In genomic region chr7:99768471-99768870, GRCh38 we compare ENCODE assay signal across 22 cellular contexts. TPM values are rescaled to one million over a fixed set of nuclear protein-coding genes. Genes with fewer than 3 reads are reported as not detected.
"Had no signal": no experiment of that assay in that cellular context is flagged by ENCODE, and none has a peak within 500 bp of the region (broad histone marks: within the 10 kb centered on the region; RNA-seq: fewer than 3 reads in every experiment).

No MANE protein-coding gene starts in this region.

- H3K9me3 ChIP-seq: ascending aorta, transverse colon, vagina had no signal

- H3K4me3 Mint-ChIP-seq: activated CD4-positive, alpha-beta memory T cell treated with anti-CD3 and anti-CD28 coated beads for 36 hours; dendritic cell treated with granulocyte-macrophage colony-stimulating factor and Interleukin-4, amounts not matched to agents 40 ng/mL and 50 ng/mL, for 4 days; nephron; stimulated activated naive B cell treated with anti-CD40 and anti-IgM and Interleukin-4, amounts not matched to agents 10 μg/mL and 1 μg/mL and 100 μg/mL, for 72 hours had no signal

- DNase-seq: activated CD4-positive, alpha-beta memory T cell treated with anti-CD3 and anti-CD28 coated beads for 36 hours; activated CD8-positive, alpha-beta memory T cell treated with anti-CD3 and anti-CD28 coated beads, Interleukin-2, amount 50 U/mL, for 48 hours; activated naive CD4-positive, alpha-beta T cell treated with Interleukin-2 at 50 U/mL for 16 hours; effector memory CD4-positive, alpha-beta T cell; foreskin keratinocyte; glutamatergic neuron; kidney glomerular epithelial cell; mesenchymal stem cell; nucleus accumbens; stimulated activated naive B cell treated with anti-CD40 and anti-IgM and Interleukin-4, amounts not matched to agents 10 μg/mL and 1 μg/mL and 100 μg/mL, for 72 hours; substantia nigra; T1000; transverse colon had no signal

- H3K27me3 ChIP-seq: ascending aorta, transverse colon, vagina had no signal

- H3K4me1 ChIP-seq: ascending aorta, vagina had no signal

- H3K36me3 ChIP-seq: ascending aorta, transverse colon, vagina had no signal

- H3K36me3 Mint-ChIP-seq: activated CD4-positive, alpha-beta memory T cell treated with anti-CD3 and anti-CD28 coated beads for 36 hours; stimulated activated naive B cell treated with anti-CD40 and anti-IgM and Interleukin-4, amounts not matched to agents 10 μg/mL and 1 μg/mL and 100 μg/mL, for 72 hours had no signal

- ATAC-seq: activated CD4-positive, CD25-positive, alpha-beta regulatory T cell treated with anti-CD3 and anti-CD28 coated beads, Interleukin-2, amount 50 U/mL, for 24 hours; foreskin keratinocyte had no signal

- H3K9me3 Mint-ChIP-seq: activated CD4-positive, alpha-beta memory T cell treated with anti-CD3 and anti-CD28 coated beads for 36 hours; dendritic cell treated with granulocyte-macrophage colony-stimulating factor and Interleukin-4, amounts not matched to agents 40 ng/mL and 50 ng/mL, for 4 days had no signal

- H3K27ac Mint-ChIP-seq: activated CD4-positive, alpha-beta memory T cell treated with anti-CD3 and anti-CD28 coated beads for 36 hours; dendritic cell treated with granulocyte-macrophage colony-stimulating factor and Interleukin-4, amounts not matched to agents 40 ng/mL and 50 ng/mL, for 4 days; nephron; stimulated activated naive B cell treated with anti-CD40 and anti-IgM and Interleukin-4, amounts not matched to agents 10 μg/mL and 1 μg/mL and 100 μg/mL, for 72 hours had no signal

- H3K4me3 ChIP-seq: ascending aorta, transverse colon, vagina had no signal

- H3K27ac ChIP-seq: ascending aorta, foreskin keratinocyte, transverse colon, vagina had no signal

RNA-seq across cellular contexts. Expression of gene CYP3A4, which starts 15.5 kb away (rescaled TPM):
- total RNA-seq: activated CD4-positive, alpha-beta memory T cell treated with anti-CD3 and anti-CD28 coated beads for 36 hours; ascending aorta; bronchial epithelial cell; cerebellum; foreskin keratinocyte; posterior vena cava; vagina had no signal
- polyA plus RNA-seq: foreskin keratinocyte had no signal

RNA-seq across cellular contexts. Expression of gene CYP3A7, which starts 33.5 kb away (rescaled TPM):
- total RNA-seq: activated CD4-positive, alpha-beta memory T cell treated with anti-CD3 and anti-CD28 coated beads for 36 hours; ascending aorta; bronchial epithelial cell; foreskin keratinocyte; posterior vena cava; vagina had no signal
- polyA plus RNA-seq: foreskin keratinocyte had no signal

RNA-seq across cellular contexts. Expression of gene CYP3A43, which starts 59.3 kb away (rescaled TPM):
- total RNA-seq: activated CD4-positive, alpha-beta memory T cell treated with anti-CD3 and anti-CD28 coated beads for 36 hours; ascending aorta; bronchial epithelial cell; cerebellum; foreskin keratinocyte; mucosa of gallbladder; transverse colon; vagina had no signal
- polyA plus RNA-seq: foreskin keratinocyte had no signal
